In the genomic region with DNA sequence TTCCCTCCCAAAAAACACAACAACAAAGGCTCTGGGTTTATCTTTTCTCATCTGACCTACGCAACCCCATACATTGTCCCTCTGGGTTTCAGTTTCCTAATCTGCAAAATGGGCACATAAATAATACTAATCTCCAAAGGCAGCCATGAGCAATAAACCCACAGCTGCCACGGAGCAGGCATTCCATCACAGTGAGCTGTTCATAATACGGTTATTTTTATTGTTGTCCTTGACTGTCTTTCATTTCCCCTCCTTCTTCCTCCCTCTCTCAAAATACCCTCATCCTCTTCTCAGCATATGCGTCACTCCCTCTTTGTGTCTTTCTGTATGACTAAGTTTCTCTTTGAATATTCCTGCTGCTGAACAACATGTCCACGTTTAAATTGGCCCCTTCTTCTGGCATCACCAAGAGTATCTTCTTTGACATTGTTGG, we compare ENCODE assay signal across 11 cellular contexts.
A peak's percentile ranks its signal among the peaks of the same experiment; 100 is the strongest.
DNase-seq lines count a peak whose midpoint lies in the region; ATAC-seq, FAIRE-seq and TF ChIP-seq lines count a peak whose summit lies in the region.
"Had no signal": no experiment of that assay in that cellular context is flagged by ENCODE, and none has a peak within 500 bp of the region (broad histone marks: within the 10 kb centered on the region; RNA-seq: fewer than 3 reads in every experiment).

No MANE protein-coding gene starts in this region.

- intact Hi-C loops in sciatic nerve (cut with DNase I), result no loop called here
- intact Hi-C loops in vagina (cut with DNase I), result no loop called here

- H3K9me3 Mint-ChIP-seq in IgD-negative memory B cell, result peaks cover 0 to 6% (median 1%) of the 10 kb centered on the region in 3 donors

- no peak overlapping the region for H3K27ac ChIP-seq in fibroblast of lung (ENCODE audit: insufficient read depth, low read length)
- no peak overlapping the region for H3K27ac ChIP-seq in vagina

- DNase-seq in fibroblast of lung (ENCODE audit: low read depth in 2 of 2), result peak; percentile 5 to 72
- DNase-seq in sciatic nerve (ENCODE audit: low spot score), result no peak
- DNase-seq in T-helper 17 cell, result no peak
- no peak for DNase-seq in vagina (ENCODE audit: extremely low spot score in 2 of 2)
- no peak for DNase-seq in frontal cortex (ENCODE audit: low spot score in 2 of 2)
- DNase-seq: naive thymus-derived CD4-positive, alpha-beta T cell; NCI-H1092 treated with DMSO at 0.1 percent for 48 hours had no signal

- no peaks in the 10 kb centered on the region for H3K27me3 Mint-ChIP-seq in IgD-negative memory B cell
- no peaks in the 10 kb centered on the region for H3K27me3 Mint-ChIP-seq in T-helper 17 cell
- H3K27me3 Mint-ChIP-seq: naive thymus-derived CD4-positive, alpha-beta T cell had no signal

- H3K4me1 ChIP-seq in fibroblast of lung (ENCODE audit: control insufficient read depth, extremely low read depth, insufficient read depth, low read length), result no peaks in the 10 kb centered on the region
- H3K4me1 ChIP-seq in vagina, result no peaks in the 10 kb centered on the region

- H3K4me2 ChIP-seq in fibroblast of lung (ENCODE audit: extremely low read depth, insufficient read depth, low read length), result no peak overlapping the region

- H3K4me3 ChIP-seq in fibroblast of lung (replicated peaks in 1 of 4; ENCODE audit: control extremely low read depth in 1 of 4, insufficient read depth in 1 of 4, low read depth in 3 of 4, low read length in 4 of 4), result no peak overlapping the region
- H3K4me3 ChIP-seq in vagina, result no peak overlapping the region

- TF ChIP-seq POLR2A in vagina (IDR thresholded peaks at IDR 0.05), result no peak

- no peak overlapping the region for H2AFZ ChIP-seq in fibroblast of lung (ENCODE audit: low read length)

- H3K79me2 ChIP-seq in fibroblast of lung (ENCODE audit: control insufficient read depth, insufficient read depth, low read length), result no peaks in the 10 kb centered on the region

- peaks cover 27 to 42% (median 30%) of the 10 kb centered on the region in 3 donors for H3K4me1 Mint-ChIP-seq in IgD-negative memory B cell
- peaks cover 4% of the 10 kb centered on the region for H3K4me1 Mint-ChIP-seq in T-helper 17 cell

- H3K27ac Mint-ChIP-seq in IgD-negative memory B cell (peak overlapping the region; percentile 16 to 93 (median 20)), T-helper 17 cell (no peak overlapping the region)

- no peak overlapping the region for H3K9ac ChIP-seq in fibroblast of lung (ENCODE audit: insufficient read depth, low read length)

- H3K4me3 Mint-ChIP-seq in IgD-negative memory B cell, result peak overlapping the region; percentile 18 to 86 (median 71)
- no peak overlapping the region for H3K4me3 Mint-ChIP-seq in T-helper 17 cell

- no peaks in the 10 kb centered on the region for H4K20me1 ChIP-seq in fibroblast of lung (ENCODE audit: control insufficient read depth, extremely low read depth, insufficient read depth, low read length)

- H3K36me3 Mint-ChIP-seq in IgD-negative memory B cell (peaks cover 4% of the 10 kb centered on the region), T-helper 17 cell (ENCODE audit: low read depth) (no peaks in the 10 kb centered on the region)

- no peaks in the 10 kb centered on the region for H3K36me3 ChIP-seq in fibroblast of lung (ENCODE audit: control insufficient read depth, insufficient read depth, low read length)
- no peaks in the 10 kb centered on the region for H3K36me3 ChIP-seq in vagina

- ATAC-seq in GM18502 (IDR thresholded peaks at IDR 0.05; ENCODE audit: poor library complexity, unreplicated experiment), result peak; percentile 89
- ATAC-seq in GM21528 (IDR thresholded peaks at IDR 0.05; ENCODE audit: low FRiP score, unreplicated experiment), result peak; percentile 67
- ATAC-seq in sciatic nerve, result no peak
- ATAC-seq in T-helper 17 cell, result no peak
- ATAC-seq: naive thymus-derived CD4-positive, alpha-beta T cell had no signal

- H3K9me3 ChIP-seq in fibroblast of lung (ENCODE audit: control insufficient read depth, insufficient read depth, low read depth, low read length), result no peaks in the 10 kb centered on the region
- no peaks in the 10 kb centered on the region for H3K9me3 ChIP-seq in T-helper 17 cell (ENCODE audit: control insufficient read depth, low read length, poor library complexity, severe bottlenecking)
- H3K9me3 ChIP-seq in vagina, result no peaks in the 10 kb centered on the region

- no peak for FAIRE-seq in frontal cortex (lab: Jason Lieb, UNC)
- FAIRE-seq: endometrium had no signal

- H3K27me3 ChIP-seq in fibroblast of lung (ENCODE audit: control insufficient read depth, insufficient read depth, low read length) (peaks cover 5% of the 10 kb centered on the region), vagina (no peaks in the 10 kb centered on the region)

- TF ChIP-seq CTCF in fibroblast of lung (conservative IDR thresholded peaks at IDR 0.05 in 1 of 2, IDR thresholded peaks at IDR 0.05 in 1 of 2; ENCODE audit: low read depth in 1 of 2, low read length in 2 of 2) (no peak), vagina (IDR thresholded peaks at IDR 0.05) (no peak)

Comparison
In these comparisons a context has a peak if more than half of its experiments do, and no peak if none do; other contexts are left out.
1. ATAC-seq: peak in GM18502 (single experiment) and GM21528 (single experiment); none in sciatic nerve (single experiment) and T-helper 17 cell (single experiment).
2. DNase-seq: peak in fibroblast of lung (2 of 2); none in sciatic nerve (single experiment), T-helper 17 cell (0 of 3), vagina (0 of 2) and frontal cortex (0 of 2).